8 cellular contexts compared by ENCODE assay signal in the genomic region with DNA sequence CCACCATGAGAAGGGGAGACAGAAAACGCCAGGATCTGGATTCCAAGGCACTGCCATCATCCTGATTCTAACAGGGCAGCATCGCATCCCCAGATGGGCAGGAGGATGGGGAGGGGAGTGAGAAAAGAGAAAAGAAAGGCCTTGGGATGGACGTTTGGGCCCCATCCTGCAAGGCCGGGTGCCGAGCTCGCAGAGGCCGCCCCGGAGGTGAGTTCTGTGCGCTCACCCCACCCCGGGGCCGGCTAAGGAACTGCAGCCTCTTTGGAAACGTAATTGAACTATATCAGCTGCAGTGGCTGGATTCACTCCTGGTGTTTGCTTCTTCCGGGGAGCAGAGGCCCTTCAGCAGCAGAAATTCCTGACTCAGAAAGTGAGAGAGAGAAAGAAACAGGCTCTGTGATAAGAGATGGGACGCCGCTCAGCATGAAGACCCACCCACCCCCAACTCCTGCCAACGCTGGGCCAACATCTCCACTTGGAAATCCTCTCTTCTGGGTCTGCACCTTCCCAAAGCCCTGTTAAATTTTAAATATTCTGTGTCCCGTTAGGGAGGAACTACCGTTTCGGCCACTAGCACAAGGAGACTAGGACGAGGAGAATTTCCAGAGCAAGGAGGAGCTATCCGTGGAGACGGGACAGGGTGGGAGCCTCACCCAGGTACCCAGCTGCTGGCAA. TPM values are rescaled to one million over a fixed set of nuclear protein-coding genes. Genes with fewer than 3 reads are reported as not detected.
DNase-seq lines count a peak whose midpoint lies in the region; ATAC-seq, FAIRE-seq and TF ChIP-seq lines count a peak whose summit lies in the region.

No MANE protein-coding gene starts in this region.

- intact Hi-C loops in endothelial cell of umbilical vein (cut with micrococcal nuclease): loop anchor here (1.0 kb wide), 3 partner anchors 170 to 596 kb away; no protein-coding TSS in a partner anchor

- DNase-seq in NCI-H748 (lab: John Stamatoyannopoulos, UW; ENCODE audit: unreplicated experiment): peak; percentile 68
- peak; percentile 64 for DNase-seq in activated CD4-positive, alpha-beta memory T cell treated with anti-CD3 and anti-CD28 coated beads, Interleukin-2, amount 10 ng/mL, durations not matched to agents 7 days and 5 days
- peak; percentile 21 for DNase-seq in endothelial cell of umbilical vein (ENCODE audit: low read depth, low spot score)
- DNase-seq in myocyte (ENCODE audit: low read depth): peak; percentile 63
- peak; percentile 29 to 76 for DNase-seq in stimulated activated effector memory CD8-positive, alpha-beta T cell treated with anti-CD3 and anti-CD28 coated beads, Interleukin-12 subunit alpha, Interleukin-12 subunit beta, amount 100 ng/mL, for 72 hours (ENCODE audit: low spot score in 2 of 2)

- peaks cover 11% of the 10 kb centered on the region for H3K4me1 Mint-ChIP-seq in activated CD4-positive, alpha-beta memory T cell treated with anti-CD3 and anti-CD28 coated beads, Interleukin-2, amount 10 ng/mL, durations not matched to agents 7 days and 5 days
- peaks cover 6% of the 10 kb centered on the region for H3K4me1 Mint-ChIP-seq in stimulated activated effector memory CD8-positive, alpha-beta T cell treated with anti-CD3 and anti-CD28 coated beads, Interleukin-12 subunit alpha, Interleukin-12 subunit beta, amount 100 ng/mL, for 72 hours

- no peak for TF ChIP-seq POLR2A in endothelial cell of umbilical vein (IDR thresholded peaks at IDR 0.05; ENCODE audit: low read depth, low read length)

- H2AFZ ChIP-seq in endothelial cell of umbilical vein (ENCODE audit: low read depth, low read length): no peak overlapping the region

- peak; percentile 78 for FAIRE-seq in endothelial cell of umbilical vein (lab: Jason Lieb, UNC)

- H3K27me3 Mint-ChIP-seq in activated CD4-positive, alpha-beta memory T cell treated with anti-CD3 and anti-CD28 coated beads, Interleukin-2, amount 10 ng/mL, durations not matched to agents 7 days and 5 days: peaks cover 16% of the 10 kb centered on the region

- H3K27ac ChIP-seq in BLaER1: peak overlapping the region; percentile 48
- no peak overlapping the region for H3K27ac ChIP-seq in endothelial cell of umbilical vein (ENCODE audit: insufficient read depth, low read depth, low read length)

- no peak overlapping the region for H3K4me3 Mint-ChIP-seq in activated CD4-positive, alpha-beta memory T cell treated with anti-CD3 and anti-CD28 coated beads, Interleukin-2, amount 10 ng/mL, durations not matched to agents 7 days and 5 days
- H3K4me3 Mint-ChIP-seq in stimulated activated effector memory CD8-positive, alpha-beta T cell treated with anti-CD3 and anti-CD28 coated beads, Interleukin-12 subunit alpha, Interleukin-12 subunit beta, amount 100 ng/mL, for 72 hours: no peak overlapping the region

- no peaks in the 10 kb centered on the region for H3K79me2 ChIP-seq in endothelial cell of umbilical vein (ENCODE audit: control insufficient read depth, insufficient read depth, low read length)

- H3K4me1 ChIP-seq in BLaER1 (peaks cover 65% of the 10 kb centered on the region), endothelial cell of umbilical vein (ENCODE audit: control insufficient read depth, extremely low read depth, insufficient read depth, low read length) (no peaks in the 10 kb centered on the region)

- no peak overlapping the region for H3K4me3 ChIP-seq in BLaER1
- H3K4me3 ChIP-seq in endothelial cell of umbilical vein (replicated peaks in 1 of 3; ENCODE audit: insufficient read depth in 1 of 3, low read depth in 1 of 3, low read length in 3 of 3): no peak overlapping the region

- H3K36me3 ChIP-seq in BLaER1 (no peaks in the 10 kb centered on the region), endothelial cell of umbilical vein (ENCODE audit: control insufficient read depth in 2 of 2, extremely low read depth in 1 of 2, insufficient read depth in 2 of 2, low read length in 2 of 2) (no peaks in the 10 kb centered on the region)

- H4K20me1 ChIP-seq in BLaER1 (no peaks in the 10 kb centered on the region), endothelial cell of umbilical vein (replicated peaks; ENCODE audit: control insufficient read depth, extremely low read depth, insufficient read depth, low read length) (no peaks in the 10 kb centered on the region)

- no peak overlapping the region for H3K27ac Mint-ChIP-seq in activated CD4-positive, alpha-beta memory T cell treated with anti-CD3 and anti-CD28 coated beads, Interleukin-2, amount 10 ng/mL, durations not matched to agents 7 days and 5 days
- H3K27ac Mint-ChIP-seq in stimulated activated effector memory CD8-positive, alpha-beta T cell treated with anti-CD3 and anti-CD28 coated beads, Interleukin-12 subunit alpha, Interleukin-12 subunit beta, amount 100 ng/mL, for 72 hours: no peak overlapping the region

- peak overlapping the region; percentile 60 for H3K4me2 ChIP-seq in BLaER1
- H3K4me2 ChIP-seq in endothelial cell of umbilical vein (ENCODE audit: insufficient read depth, low read length): no peak overlapping the region

- H3K27me3 ChIP-seq in BLaER1 (peaks cover under 1% of the 10 kb centered on the region; the same call in 1 of the 2 replicates), endothelial cell of umbilical vein (ENCODE audit: control insufficient read depth in 2 of 2, insufficient read depth in 2 of 2, low read length in 2 of 2) (peaks cover 8 to 11% of the 10 kb centered on the region in 2 experiments)

- ATAC-seq in GM19025 (IDR thresholded peaks at IDR 0.05; ENCODE audit: low read depth, unreplicated experiment): peak; percentile 66
- peak; percentile 82 for ATAC-seq in HG03175 (IDR thresholded peaks at IDR 0.05; ENCODE audit: unreplicated experiment)
- ATAC-seq in stimulated activated effector memory CD8-positive, alpha-beta T cell treated with anti-CD3 and anti-CD28 coated beads, Interleukin-12 subunit alpha, Interleukin-12 subunit beta, amount 100 ng/mL, for 72 hours: peak; percentile 85

- POLR2A ChIA-PET in activated CD4-positive, alpha-beta memory T cell treated with anti-CD3 and anti-CD28 coated beads, Interleukin-2, amount 10 ng/mL, durations not matched to agents 7 days and 5 days (lab: Charles Lee): no interaction called here
- POLR2A ChIA-PET in endothelial cell of umbilical vein (lab: Charles Lee): no interaction called here

- BruUV-seq in endothelial cell of umbilical vein (replicated peaks; lab: Mats Ljungman, UMichigan): no TSS peak

- CTCF ChIA-PET in activated CD4-positive, alpha-beta memory T cell treated with anti-CD3 and anti-CD28 coated beads, Interleukin-2, amount 10 ng/mL, durations not matched to agents 7 days and 5 days (lab: Charles Lee): interaction anchor here (0.6 to 3.0 kb wide), 15 partner anchors 13 to 599 kb away, joined by 3 to 76 read pairs (median 3); a partner anchor contains a TSS
- CTCF ChIA-PET in endothelial cell of umbilical vein (lab: Charles Lee): interaction anchor here (0.5 to 5.3 kb wide), 23 partner anchors 8 to 1435 kb away, joined by 3 to 223 read pairs (median 4); a partner anchor contains a TSS

- no peaks in the 10 kb centered on the region for H3K9me1 ChIP-seq in endothelial cell of umbilical vein (replicated peaks; ENCODE audit: control insufficient read depth, extremely low read depth, insufficient read depth, low read length)

- no peaks in the 10 kb centered on the region for H3K9me3 Mint-ChIP-seq in activated CD4-positive, alpha-beta memory T cell treated with anti-CD3 and anti-CD28 coated beads, Interleukin-2, amount 10 ng/mL, durations not matched to agents 7 days and 5 days
- H3K9me3 Mint-ChIP-seq in stimulated activated effector memory CD8-positive, alpha-beta T cell treated with anti-CD3 and anti-CD28 coated beads, Interleukin-12 subunit alpha, Interleukin-12 subunit beta, amount 100 ng/mL, for 72 hours: no peaks in the 10 kb centered on the region

- no peaks in the 10 kb centered on the region for H3K36me3 Mint-ChIP-seq in activated CD4-positive, alpha-beta memory T cell treated with anti-CD3 and anti-CD28 coated beads, Interleukin-2, amount 10 ng/mL, durations not matched to agents 7 days and 5 days (ENCODE audit: low read depth)
- no peaks in the 10 kb centered on the region for H3K36me3 Mint-ChIP-seq in stimulated activated effector memory CD8-positive, alpha-beta T cell treated with anti-CD3 and anti-CD28 coated beads, Interleukin-12 subunit alpha, Interleukin-12 subunit beta, amount 100 ng/mL, for 72 hours

- H3K9me3 ChIP-seq in BLaER1: peaks cover 5% of the 10 kb centered on the region
- no peaks in the 10 kb centered on the region for H3K9me3 ChIP-seq in endothelial cell of umbilical vein (replicated peaks; ENCODE audit: control insufficient read depth, insufficient read depth, low read length)

- TF ChIP-seq CTCF in endothelial cell of umbilical vein (IDR thresholded peaks at IDR 0.05; ENCODE audit: extremely low read depth in 1 of 2, insufficient read depth in 1 of 2, low read depth in 1 of 2, low read length in 2 of 2): peak; percentile 76 to 77

- H3K9ac ChIP-seq in BLaER1 (no peak overlapping the region), endothelial cell of umbilical vein (replicated peaks; ENCODE audit: extremely low read depth, insufficient read depth, low read length) (no peak overlapping the region)

- dilution Hi-C loops in endothelial cell of umbilical vein (cut with MboI; ENCODE audit: extremely low pct_ligation_motif_present, low sequenced_read_pairs): no loop called here

RNA-seq across cellular contexts. Expression of a gene that starts 8.5 kb away (rescaled TPM):
- under 1 TPM in 1 of 2 experiments, not detected in 1; 0.03 TPM for total RNA-seq in activated CD4-positive, alpha-beta memory T cell treated with anti-CD3 and anti-CD28 coated beads, Interleukin-2, amount 10 ng/mL, durations not matched to agents 7 days and 5 days
- total RNA-seq in endothelial cell of umbilical vein (not detected in 2 replicates), myocyte (0.05 and 0.11 TPM in 2 replicates)
- 0.01 and 0.02 TPM in 2 replicates for polyA plus RNA-seq in endothelial cell of umbilical vein
- polyA plus RNA-seq in endothelial cell of umbilical vein (2011; cell fraction: cytosol; rRNA removed): not detected in 2 replicates
- polyA plus RNA-seq in endothelial cell of umbilical vein (2011; cell fraction: nucleus; rRNA removed): not detected in 2 replicates
- polyA plus RNA-seq in endothelial cell of umbilical vein (2012): not detected in 2 replicates
- polyA minus RNA-seq in endothelial cell of umbilical vein: not detected in 2 replicates
- not detected for polyA minus RNA-seq in endothelial cell of umbilical vein (2011; cell fraction: cytosol; rRNA and poly(A)+ RNA removed)
- polyA minus RNA-seq in endothelial cell of umbilical vein (2011; cell fraction: nucleus; rRNA and poly(A)+ RNA removed): not detected in 2 replicates
- 0.05 TPM for polyA plus RNA-seq in myocyte (2012)

RNA-seq across cellular contexts. Expression of a gene that starts 36.6 kb away (rescaled TPM):
- 10 to 100 TPM; 30.4 to 32.9 TPM for total RNA-seq in activated CD4-positive, alpha-beta memory T cell treated with anti-CD3 and anti-CD28 coated beads, Interleukin-2, amount 10 ng/mL, durations not matched to agents 7 days and 5 days
- total RNA-seq in endothelial cell of umbilical vein (38.6 and 39.0 TPM in 2 replicates), myocyte (38.9 and 43.0 TPM in 2 replicates)
- polyA plus RNA-seq in endothelial cell of umbilical vein: 26.2 and 30.0 TPM in 2 replicates
- polyA plus RNA-seq in endothelial cell of umbilical vein (2011; cell fraction: cytosol; rRNA removed): 18.5 and 22.0 TPM in 2 replicates
- 91.9 and 109 TPM in 2 replicates for polyA plus RNA-seq in endothelial cell of umbilical vein (2011; cell fraction: nucleus; rRNA removed)
- polyA plus RNA-seq in endothelial cell of umbilical vein (2012): 36.8 and 38.3 TPM in 2 replicates
- polyA minus RNA-seq in endothelial cell of umbilical vein: 37.6 and 39.0 TPM in 2 replicates
- polyA minus RNA-seq in endothelial cell of umbilical vein (2011; cell fraction: cytosol; rRNA and poly(A)+ RNA removed): 12.0 TPM
- 42.8 and 47.5 TPM in 2 replicates for polyA minus RNA-seq in endothelial cell of umbilical vein (2011; cell fraction: nucleus; rRNA and poly(A)+ RNA removed)
- polyA plus RNA-seq in myocyte (2012): 50.9 TPM
